In genomic region chr5:1211701-1212100, GRCh38 we compare ENCODE assay signal across 3 cellular contexts.
TF ChIP-seq lines count a peak whose summit lies in the region.

No MANE protein-coding gene starts in this region.

TF ChIP-seq in GM12878, 131 proteins besides CTCF, POLR2A, EP300 and RAD21:
- TF ChIP-seq NR2C2 (IDR thresholded peaks at IDR 0.05; ENCODE audit: borderline replicate concordance, control insufficient read depth, insufficient read length, low read depth) (peak; percentile 54), CEBPB (IDR thresholded peaks at IDR 0.05; ENCODE audit: borderline replicate concordance in 1 of 2, low read depth in 2 of 2, low read length in 2 of 2) (no peak)

TF ChIP-seq in HepG2, 621 proteins besides CTCF, POLR2A, EP300 and RAD21:
- no peak for TF ChIP-seq ZNF383 (CRISPR knock-in tag; IDR thresholded peaks at IDR 0.05; ENCODE audit: borderline replicate concordance)
- 0 out of 2 replicates have a peak, but pooled peaks have one; percentile 20 for TF ChIP-seq DNMT1 (CRISPR knock-in tag; IDR thresholded peaks at IDR 0.05)
- TF ChIP-seq MNT (IDR thresholded peaks at IDR 0.05), result peak; percentile 95
- TF ChIP-seq TRIM22 (IDR thresholded peaks at IDR 0.05), result no peak
- no peak for TF ChIP-seq ZNF570 (CRISPR knock-in tag; IDR thresholded peaks at IDR 0.05; ENCODE audit: borderline replicate concordance)
- no peak for TF ChIP-seq ZNF619 (CRISPR knock-in tag; IDR thresholded peaks at IDR 0.05)

TF ChIP-seq in GM23338, 12 proteins besides CTCF, POLR2A, EP300 and RAD21:
- TF ChIP-seq CREB1 (CRISPR knock-in tag; IDR thresholded peaks at IDR 0.05; ENCODE audit: low read depth) (no peak), NANOG (IDR thresholded peaks at IDR 0.05; ENCODE audit: borderline replicate concordance) (no peak), POLR2AphosphoS5 (IDR thresholded peaks at IDR 0.05; ENCODE audit: low read depth) (no peak), ZNF462 (CRISPR knock-in tag; IDR thresholded peaks at IDR 0.05) (no peak), ETS1 (IDR thresholded peaks at IDR 0.05) (no peak), EZH2phosphoT487 (IDR thresholded peaks at IDR 0.05; ENCODE audit: unreplicated experiment) (no peak), JUNB (IDR thresholded peaks at IDR 0.05; ENCODE audit: unreplicated experiment) (no peak), EZH2 (IDR thresholded peaks at IDR 0.05; ENCODE audit: low read depth, unreplicated experiment) (no peak), REST (IDR thresholded peaks at IDR 0.05; ENCODE audit: unreplicated experiment) (no peak), ZNF114 (CRISPR knock-in tag; IDR thresholded peaks at IDR 0.05) (no peak), ZNF331 (CRISPR knock-in tag; IDR thresholded peaks at IDR 0.05; ENCODE audit: low read depth) (no peak)
